8 cellular contexts compared by ENCODE assay signal in the genomic region with DNA sequence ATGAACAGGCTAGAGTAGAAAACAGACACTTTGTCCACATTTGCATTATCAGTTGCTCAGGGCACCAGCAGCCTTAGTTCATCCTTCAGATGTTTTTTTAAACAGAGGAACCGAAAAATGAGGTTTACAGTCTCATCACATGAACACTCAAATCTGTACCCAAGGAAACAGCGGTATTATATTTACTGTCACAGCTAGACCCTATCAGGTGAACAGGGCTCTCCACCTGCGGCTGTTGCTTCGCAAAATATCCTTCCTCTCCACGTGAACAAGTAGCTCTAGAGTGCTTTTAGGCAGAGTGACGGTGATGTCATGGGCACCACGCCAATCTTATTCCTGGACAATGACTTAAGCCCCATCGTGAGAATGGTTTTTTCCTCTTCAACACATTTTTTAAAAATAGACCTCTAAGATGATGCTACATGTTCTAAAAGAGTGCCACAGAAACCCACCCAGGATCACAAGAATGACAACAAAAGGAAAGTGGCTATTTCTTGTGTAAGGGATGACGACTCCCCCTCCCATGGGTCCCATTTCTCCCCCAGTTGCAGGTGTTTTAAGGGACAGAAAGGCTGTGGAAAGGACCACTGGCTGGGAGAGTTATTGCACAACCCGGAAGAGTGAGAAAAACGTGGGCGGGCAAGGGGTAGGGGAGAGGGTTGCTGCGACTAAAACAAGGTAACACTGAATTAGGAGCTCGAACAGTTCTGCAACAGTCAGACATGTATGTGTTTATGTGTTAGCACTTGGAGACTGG.
DNase-seq lines count a peak whose midpoint lies in the region; ATAC-seq and TF ChIP-seq lines count a peak whose summit lies in the region.

No MANE protein-coding gene starts in this region.

- H3K4me1 ChIP-seq in HEK293 (ENCODE audit: control insufficient read depth, insufficient read depth, low read length) (peaks cover 10% of the 10 kb centered on the region), endodermal cell (ENCODE audit: control insufficient read depth, insufficient read depth, low read length) (peaks cover 11% of the 10 kb centered on the region), ovary (ENCODE audit: insufficient read depth) (peaks cover 3% of the 10 kb centered on the region)

- no peak overlapping the region for H3K4me3 Mint-ChIP-seq in endodermal cell

- no peaks in the 10 kb centered on the region for H3K27me3 ChIP-seq in endodermal cell (ENCODE audit: control insufficient read depth, insufficient read depth, low read length, poor library complexity, severe bottlenecking)
- no peaks in the 10 kb centered on the region for H3K27me3 ChIP-seq in ovary

- peaks cover 23% of the 10 kb centered on the region for H3K36me3 Mint-ChIP-seq in endodermal cell (ENCODE audit: low read depth)

- 91 to 92% methylated on average over 12 to 14 of the region's 14 CpGs for WGBS in endodermal cell (ENCODE audit: insufficient coverage in 1 of 2, insufficient read length in 1 of 2), 2 experiments
- WGBS in ovary, 3 donors, result 74 to 77% (median 75%) methylated on average over 14 of the region's 14 CpGs

- H3K36me3 ChIP-seq in HEK293 (ENCODE audit: control insufficient read depth in 2 of 2, insufficient read depth in 1 of 2, low read length in 2 of 2) (peaks cover 0 to 11% of the 10 kb centered on the region in 2 experiments; a peak in 1 of 3 replicates), endodermal cell (ENCODE audit: control insufficient read depth, insufficient read depth, low read length) (peaks cover 7% of the 10 kb centered on the region), ovary (no peaks in the 10 kb centered on the region)

- no peaks in the 10 kb centered on the region for H3K27me3 Mint-ChIP-seq in endodermal cell (ENCODE audit: insufficient read depth)

- H3K9me3 ChIP-seq in HEK293 (ENCODE audit: control insufficient read depth, insufficient read depth, low read depth, low read length) (no peaks in the 10 kb centered on the region), endodermal cell (ENCODE audit: control insufficient read depth, low read length) (peaks cover 5% of the 10 kb centered on the region), ovary (no peaks in the 10 kb centered on the region)

- TF ChIP-seq CTCF in HEK293 (tag by site-specific recombination; IDR thresholded peaks at IDR 0.05) (no peak), endodermal cell (conservative IDR thresholded peaks at IDR 0.05) (no peak), ovary (IDR thresholded peaks at IDR 0.05) (no peak)

- H3K27ac Mint-ChIP-seq in endodermal cell, result peak overlapping the region; percentile 95

- H3K4me1 Mint-ChIP-seq in endodermal cell, result peaks cover 22% of the 10 kb centered on the region

- DNase-seq in NCI-H1105 treated with DMSO at 0.1 percent for 48 hours (lab: John Stamatoyannopoulos, UW) (peak; percentile 73), endodermal cell (no peak), erythroblast (lab: John Stamatoyannopoulos, UW) (no peak), NCI-H446 treated with DMSO at 0.1 percent for 48 hours (lab: John Stamatoyannopoulos, UW) (no peak), ovary (no peak), NCI-H2171 treated with DMSO at 0.1 percent for 48 hours (lab: John Stamatoyannopoulos, UW) (no peak)

- no peak for TF ChIP-seq EP300 in ovary (IDR thresholded peaks at IDR 0.05)

- POLR2A ChIA-PET in HEK293 (lab: Yijun Ruan, JAX), result interaction anchor here (1.4 to 1.8 kb wide), 3 partner anchors 15 to 79 kb away, joined by 3 to 9 read pairs (median 3); partner anchors contain the start of genes EFHC1 and TRAM2

- CTCF ChIA-PET in HEK293 (lab: Yijun Ruan, JAX), result interaction anchor here (0.7 to 3.3 kb wide), 2 partner anchors 74 to 81 kb away, joined by 3 to 20 read pairs; no protein-coding TSS in a partner anchor

- no peak overlapping the region for H3K4me3 ChIP-seq in HEK293 (ENCODE audit: low read depth, low read length)
- H3K4me3 ChIP-seq in endodermal cell (ENCODE audit: low read length), result no peak overlapping the region
- H3K4me3 ChIP-seq in ovary, result no peak overlapping the region

- H3K9ac ChIP-seq in endodermal cell (ENCODE audit: extremely low read depth, low read length, poor library complexity, severe bottlenecking), result no peak overlapping the region

- intact Hi-C loops in ovary (cut with DNase I), result loop anchor here in 1 of 4 donors (10.0 kb wide), 1 partner anchor 167 kb away; no protein-coding TSS in a partner anchor

- no peak overlapping the region for H3K27ac ChIP-seq in HEK293 (ENCODE audit: extremely low read depth, low read depth, low read length)
- no peak overlapping the region for H3K27ac ChIP-seq in endodermal cell (ENCODE audit: low read depth, low read length)
- no peak overlapping the region for H3K27ac ChIP-seq in ovary

- H3K9me3 Mint-ChIP-seq in endodermal cell, result no peaks in the 10 kb centered on the region

- peak; percentile 88 for ATAC-seq in GM18499 (IDR thresholded peaks at IDR 0.05; ENCODE audit: insufficient read depth, unreplicated experiment)

- TF ChIP-seq POLR2A in erythroblast (IDR thresholded peaks at IDR 0.05; ENCODE audit: low read length) (no peak), ovary (IDR thresholded peaks at IDR 0.05) (no peak)

TF ChIP-seq in HEK293, 187 proteins besides CTCF, POLR2A, EP300 and RAD21 (continues in another document):
- TF ChIP-seq ZNF585B (tag by site-specific recombination; IDR thresholded peaks at IDR 0.05), result no peak
- TF ChIP-seq ZBTB8A (tag by site-specific recombination; IDR thresholded peaks at IDR 0.05), result no peak
- TF ChIP-seq ZNF513 (tag by site-specific recombination; IDR thresholded peaks at IDR 0.05), result no peak
- no peak for TF ChIP-seq KLF1 (tag by site-specific recombination; IDR thresholded peaks at IDR 0.05)
- no peak for TF ChIP-seq ZNF48 (tag by site-specific recombination; IDR thresholded peaks at IDR 0.05)
- TF ChIP-seq, protein P1, sequence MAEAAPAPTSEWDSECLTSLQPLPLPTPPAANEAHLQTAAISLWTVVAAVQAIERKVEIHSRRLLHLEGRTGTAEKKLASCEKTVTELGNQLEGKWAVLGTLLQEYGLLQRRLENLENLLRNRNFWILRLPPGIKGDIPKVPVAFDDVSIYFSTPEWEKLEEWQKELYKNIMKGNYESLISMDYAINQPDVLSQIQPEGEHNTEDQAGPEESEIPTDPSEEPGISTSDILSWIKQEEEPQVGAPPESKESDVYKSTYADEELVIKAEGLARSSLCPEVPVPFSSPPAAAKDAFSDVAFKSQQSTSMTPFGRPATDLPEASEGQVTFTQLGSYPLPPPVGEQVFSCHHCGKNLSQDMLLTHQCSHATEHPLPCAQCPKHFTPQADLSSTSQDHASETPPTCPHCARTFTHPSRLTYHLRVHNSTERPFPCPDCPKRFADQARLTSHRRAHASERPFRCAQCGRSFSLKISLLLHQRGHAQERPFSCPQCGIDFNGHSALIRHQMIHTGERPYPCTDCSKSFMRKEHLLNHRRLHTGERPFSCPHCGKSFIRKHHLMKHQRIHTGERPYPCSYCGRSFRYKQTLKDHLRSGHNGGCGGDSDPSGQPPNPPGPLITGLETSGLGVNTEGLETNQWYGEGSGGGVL (tag by site-specific recombination; IDR thresholded peaks at IDR 0.05), result peak; percentile 31; the same call in 1 of the 2 replicates
- TF ChIP-seq PRDM1 (tag by site-specific recombination; IDR thresholded peaks at IDR 0.05), result peak; percentile 41; the same call in 1 of the 2 replicates
- TF ChIP-seq ZBTB17 (tag by site-specific recombination; IDR thresholded peaks at IDR 0.05), result peak; percentile 49; the same call in 1 of the 2 replicates
- TF ChIP-seq BCL11A (tag by site-specific recombination; IDR thresholded peaks at IDR 0.05; ENCODE audit: low read depth), result no peak
- TF ChIP-seq, protein P2, sequence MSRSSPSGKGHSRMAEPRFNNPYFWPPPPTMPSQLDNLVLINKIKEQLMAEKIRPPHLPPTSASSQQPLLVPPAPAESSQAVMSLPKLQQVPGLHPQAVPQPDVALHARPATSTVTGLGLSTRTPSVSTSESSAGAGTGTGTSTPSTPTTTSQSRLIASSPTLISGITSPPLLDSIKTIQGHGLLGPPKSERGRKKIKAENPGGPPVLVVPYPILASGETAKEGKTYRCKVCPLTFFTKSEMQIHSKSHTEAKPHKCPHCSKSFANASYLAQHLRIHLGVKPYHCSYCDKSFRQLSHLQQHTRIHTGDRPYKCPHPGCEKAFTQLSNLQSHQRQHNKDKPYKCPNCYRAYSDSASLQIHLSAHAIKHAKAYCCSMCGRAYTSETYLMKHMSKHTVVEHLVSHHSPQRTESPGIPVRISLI (tag by site-specific recombination; IDR thresholded peaks at IDR 0.05), result peak; percentile 85
- peak; percentile 79 for TF ChIP-seq ZNF10 (tag by site-specific recombination; IDR thresholded peaks at IDR 0.05)
- TF ChIP-seq, protein P3, sequence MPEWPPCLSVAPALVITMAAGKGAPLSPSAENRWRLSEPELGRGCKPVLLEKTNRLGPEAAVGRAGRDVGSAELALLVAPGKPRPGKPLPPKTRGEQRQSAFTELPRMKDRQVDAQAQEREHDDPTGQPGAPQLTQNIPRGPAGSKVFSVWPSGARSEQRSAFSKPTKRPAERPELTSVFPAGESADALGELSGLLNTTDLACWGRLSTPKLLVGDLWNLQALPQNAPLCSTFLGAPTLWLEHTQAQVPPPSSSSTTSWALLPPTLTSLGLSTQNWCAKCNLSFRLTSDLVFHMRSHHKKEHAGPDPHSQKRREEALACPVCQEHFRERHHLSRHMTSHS (tag by site-specific recombination; IDR thresholded peaks at IDR 0.05), result no peak
- TF ChIP-seq OSR2 (tag by site-specific recombination; IDR thresholded peaks at IDR 0.05), result 0 out of 2 replicates have a peak, but pooled peaks have one; percentile 33
- TF ChIP-seq IKZF3 (tag by site-specific recombination; IDR thresholded peaks at IDR 0.05), result no peak
- TF ChIP-seq ZNF2 (tag by site-specific recombination; IDR thresholded peaks at IDR 0.05), result no peak
- peak; percentile 16; the same call in 1 of the 2 replicates for TF ChIP-seq ZNF24 (tag by site-specific recombination; IDR thresholded peaks at IDR 0.05)
